In the genomic region with DNA sequence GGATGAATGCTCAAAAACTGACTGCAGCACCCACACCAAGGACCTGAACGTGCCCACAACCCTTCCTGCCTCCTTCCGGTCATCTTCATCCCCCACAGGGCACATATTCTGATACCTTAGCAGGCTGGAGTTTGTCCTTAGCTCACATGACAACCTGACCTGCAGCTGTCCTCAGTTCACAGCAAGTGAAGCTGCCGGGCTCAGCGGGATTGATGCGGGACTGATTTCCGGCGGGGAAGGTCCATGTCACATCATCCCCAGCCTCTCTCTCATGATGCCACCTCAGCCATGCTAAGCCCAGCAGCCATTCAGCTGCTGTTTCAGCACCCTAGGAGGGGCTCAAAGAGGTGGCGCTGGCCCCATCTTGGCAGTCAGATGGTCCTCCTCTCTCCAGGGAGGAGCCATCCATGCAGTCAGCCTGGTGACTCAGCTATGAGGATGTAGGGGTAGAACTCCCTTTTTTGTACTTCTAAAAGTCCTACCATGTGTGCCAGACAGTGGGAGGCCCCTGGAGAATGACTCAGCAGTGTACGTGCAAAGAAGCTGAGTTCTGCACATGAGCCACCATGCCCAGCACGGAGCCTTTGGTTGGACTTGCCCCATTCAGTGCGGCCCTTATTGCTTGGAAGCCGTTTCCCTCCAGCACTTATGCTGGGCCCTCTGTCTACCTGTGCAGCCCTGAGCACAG, we compare ENCODE assay signal across 8 cellular contexts. TPM values are rescaled to one million over a fixed set of nuclear protein-coding genes. Genes with fewer than 3 reads are reported as not detected.
DNase-seq lines count a peak whose midpoint lies in the region; ATAC-seq and TF ChIP-seq lines count a peak whose summit lies in the region.

No MANE protein-coding gene starts in this region.

- no peaks in the 10 kb centered on the region for H3K36me3 ChIP-seq in GM23248 (ENCODE audit: low read depth)
- H3K36me3 ChIP-seq in PC-3 (ENCODE audit: low read depth, low read length): no peaks in the 10 kb centered on the region
- no peaks in the 10 kb centered on the region for H3K36me3 ChIP-seq in WERI-Rb-1

- peaks cover 65% of the 10 kb centered on the region for H3K4me1 ChIP-seq in GM23248 (ENCODE audit: insufficient read depth)
- H3K4me1 ChIP-seq in PC-3 (ENCODE audit: insufficient read depth, low read length): peaks cover 48% of the 10 kb centered on the region

- 0 to 3% methylated on average over 12 of the region's 12 CpGs for WGBS in GM23248 (ENCODE audit: low coverage in 1 of 2, low lambda C conversion rate in 2 of 2, missing lambda C conversion rate in 2 of 2), 2 experiments

- no peak for TF ChIP-seq CTCF in PC-3 (conservative IDR thresholded peaks at IDR 0.05; ENCODE audit: low read depth, low read length)
- TF ChIP-seq CTCF in WERI-Rb-1 (IDR thresholded peaks at IDR 0.05; ENCODE audit: low read depth, low read length): no peak

- no peak for TF ChIP-seq POLR2A in erythroblast (IDR thresholded peaks at IDR 0.05; ENCODE audit: low read length)

- H3K9me3 ChIP-seq in GM23248 (ENCODE audit: low read depth) (no peaks in the 10 kb centered on the region), PC-3 (ENCODE audit: low read length) (no peaks in the 10 kb centered on the region), WERI-Rb-1 (ENCODE audit: severe bottlenecking) (no peaks in the 10 kb centered on the region)

- H3F3A ChIP-seq in GM23248 (ENCODE audit: insufficient read depth) (peaks cover 74% of the 10 kb centered on the region), PC-3 (ENCODE audit: low read length, unreplicated experiment) (no peaks in the 10 kb centered on the region)

- DNase-seq in GM23248 (peak; percentile 99), PC-3 (peak; percentile 89), erythroblast (lab: John Stamatoyannopoulos, UW) (peak; percentile 71 to 80), sciatic nerve (ENCODE audit: low spot score) (peak; percentile 61), ecto neural progenitor cell (ENCODE audit: low spot score) (no peak), pons (ENCODE audit: low spot score) (no peak), WERI-Rb-1 (no peak), NCI-H526 treated with DMSO at 0.1 percent for 48 hours (lab: John Stamatoyannopoulos, UW) (no peak)

- H3K27ac ChIP-seq in GM23248 (peak overlapping the region; percentile 99), PC-3 (ENCODE audit: low read length) (peak overlapping the region; percentile 87), WERI-Rb-1 (no peak overlapping the region)

- POLR2A ChIA-PET in PC-3 (lab: Charles Lee; ENCODE audit: unreplicated experiment): interaction anchor here (0.6 kb wide), 1 partner anchor 41 kb away, joined by 8 read pairs; no protein-coding TSS in a partner anchor

- intact Hi-C loops in PC-3 (cut with micrococcal nuclease) (no loop called here), sciatic nerve (cut with DNase I) (no loop called here)

- H3K79me2 ChIP-seq in GM23248 (ENCODE audit: insufficient read depth): peaks cover 5% of the 10 kb centered on the region
- peaks cover 5% of the 10 kb centered on the region; the same call in 1 of the 2 replicates for H3K79me2 ChIP-seq in PC-3 (ENCODE audit: low read length)

- in situ Hi-C loops in GM23248 (cut with MboI): no loop called here

- no TSS peak for BruUV-seq in PC-3 (replicated peaks; lab: Mats Ljungman, UMichigan)

- H3K4me3 ChIP-seq in GM23248 (peak overlapping the region; percentile 62), PC-3 (ENCODE audit: low read length) (no peak overlapping the region), WERI-Rb-1 (ENCODE audit: low read depth, low read length) (no peak overlapping the region)

- H3K9ac ChIP-seq in GM23248 (peak overlapping the region; percentile 89), PC-3 (ENCODE audit: low read length) (peak overlapping the region; percentile 45; the same call in 1 of the 2 replicates)

- H3K9me2 ChIP-seq in GM23248 (ENCODE audit: insufficient read depth): no peaks in the 10 kb centered on the region
- no peaks in the 10 kb centered on the region for H3K9me2 ChIP-seq in PC-3 (replicated peaks; ENCODE audit: low read length)

- H3K4me2 ChIP-seq in GM23248 (ENCODE audit: unreplicated experiment): peak overlapping the region; percentile 71
- H3K4me2 ChIP-seq in PC-3 (ENCODE audit: low read length): peak overlapping the region; percentile 53

- ATAC-seq in PC-3 (peak; percentile 83), sciatic nerve (peak; percentile 60)

- H2AFZ ChIP-seq in GM23248 (peak overlapping the region; percentile 69), PC-3 (ENCODE audit: low read length) (0 out of 2 replicates have a peak overlapping the region, but pooled peaks have one; percentile 39)

- CTCF ChIA-PET in PC-3 (lab: Charles Lee): interaction anchor here (0.6 kb wide), 1 partner anchor 239 kb away, joined by 4 read pairs; no protein-coding TSS in a partner anchor

- H4K20me1 ChIP-seq in GM23248 (ENCODE audit: insufficient read depth): no peaks in the 10 kb centered on the region
- H4K20me1 ChIP-seq in PC-3 (ENCODE audit: low read length): no peaks in the 10 kb centered on the region

- H3K27me3 ChIP-seq in GM23248 (replicated peaks; ENCODE audit: insufficient read depth) (no peaks in the 10 kb centered on the region), PC-3 (ENCODE audit: low read length) (no peaks in the 10 kb centered on the region), WERI-Rb-1 (ENCODE audit: insufficient read depth, low read depth, severe bottlenecking) (no peaks in the 10 kb centered on the region)

RNA-seq across cellular contexts. Expression of gene CA12, which starts 9.5 kb away (rescaled TPM):
- 41.1 and 41.8 TPM in 2 replicates for total RNA-seq in GM23248 (2014; rRNA removed; shearing (Covaris generic))
- polyA plus RNA-seq in GM23248 (2016; fragmentation: Nextera tagmentation; extraction: Ambion mirVana): 40.9 and 42.1 TPM in 2 replicates
- total RNA-seq in PC-3 (2014; rRNA removed) (19.8 and 25.3 TPM in 2 replicates), sciatic nerve (4.0 TPM)

Comparison
In these comparisons a context has a peak if more than half of its experiments do, and no peak if none do; other contexts are left out.
1. DNase-seq: peak in GM23248 (single experiment), PC-3 (single experiment), erythroblast (2 of 2) and sciatic nerve (single experiment); none in ecto neural progenitor cell (single experiment), pons (single experiment), WERI-Rb-1 (single experiment) and NCI-H526 treated with DMSO at 0.1 percent for 48 hours (single experiment).